In the genomic region with DNA sequence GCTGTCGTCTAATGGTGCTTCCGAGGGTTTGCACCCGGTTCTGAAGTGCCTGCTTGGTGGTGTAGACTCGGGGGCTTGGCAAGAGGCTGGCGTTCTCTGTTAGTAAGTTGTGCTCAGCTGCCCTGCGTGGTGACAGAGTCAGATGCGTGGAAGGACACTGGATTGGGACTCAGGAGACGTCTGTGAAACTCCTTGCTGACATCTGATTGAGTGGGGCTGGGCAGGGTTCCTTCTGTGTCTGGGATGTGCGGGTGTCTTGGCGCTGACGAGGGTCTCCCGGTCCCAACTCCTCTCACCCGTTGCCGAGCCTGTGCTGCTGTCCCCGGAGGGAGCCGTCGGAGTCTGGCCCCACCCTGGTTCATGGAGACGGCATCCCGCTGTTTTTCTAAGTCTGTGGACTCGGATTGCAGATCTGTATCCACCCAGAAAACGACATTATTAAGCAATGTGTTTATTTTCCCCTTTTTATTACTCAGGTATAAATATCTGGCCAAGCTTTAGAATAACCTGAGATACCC, we compare ENCODE assay signal across 20 cellular contexts.
"Had no signal": no experiment of that assay in that cellular context is flagged by ENCODE, and none has a peak within 500 bp of the region (broad histone marks: within the 10 kb centered on the region; RNA-seq: fewer than 3 reads in every experiment).

No MANE protein-coding gene starts in this region.

- H3K27me3 ChIP-seq: cardiac muscle cell, tibial nerve, uterus had no signal

- H3K4me3 ChIP-seq: cardiac muscle cell, lower lobe of right lung, prostate gland, tibial nerve, uterus had no signal

- FAIRE-seq: kidney had no signal

- H3K4me3 Mint-ChIP-seq: activated naive CD4-positive, alpha-beta T cell treated with anti-CD3 and anti-CD28 coated beads for 36 hours; activated naive CD8-positive, alpha-beta T cell treated with anti-CD3 and anti-CD28 coated beads, Interleukin-2, amount 10 ng/mL, durations not matched to agents 7 days and 5 days; activated T-cell treated with anti-CD3 and anti-CD28 coated beads, Interleukin-2, amount 50 U/mL, for 72 hours; stimulated activated naive CD8-positive, alpha-beta T cell treated with anti-CD3 and anti-CD28 coated beads, Interleukin-15, Interleukin-2, amounts not matched to agents 100 ng/mL and 50 ng/mL, for 24 hours; WTC11 had no signal

- H3K9me3 Mint-ChIP-seq: activated naive CD4-positive, alpha-beta T cell treated with anti-CD3 and anti-CD28 coated beads for 36 hours; activated naive CD8-positive, alpha-beta T cell treated with anti-CD3 and anti-CD28 coated beads, Interleukin-2, amount 10 ng/mL, durations not matched to agents 7 days and 5 days; activated T-cell treated with anti-CD3 and anti-CD28 coated beads, Interleukin-2, amount 50 U/mL, for 72 hours; naive B cell; stimulated activated naive CD8-positive, alpha-beta T cell treated with anti-CD3 and anti-CD28 coated beads, Interleukin-15, Interleukin-2, amounts not matched to agents 100 ng/mL and 50 ng/mL, for 24 hours; WTC11 had no signal

- ATAC-seq: activated T-cell treated with anti-CD3 and anti-CD28 coated beads, Interleukin-2, amount 50 U/mL, for 72 hours; WTC11 had no signal

- H3K9me3 ChIP-seq: lower lobe of right lung, prostate gland, tibial nerve, uterus had no signal

- DNase-seq: activated CD4-positive, alpha-beta T cell treated with anti-CD3 and anti-CD28 coated beads, Interleukin-2, amount 50 U/mL, for 4 hours; activated CD8-positive, alpha-beta memory T cell treated with anti-CD3 and anti-CD28 coated beads for 24 hours; activated CD8-positive, alpha-beta memory T cell treated with anti-CD3 and anti-CD28 coated beads, Interleukin-2, amount 50 U/mL, for 4 hours; activated effector memory CD4-positive, alpha-beta T cell treated with Interleukin-2 at 50 U/mL for 16 hours; activated naive CD4-positive, alpha-beta T cell treated with anti-CD3 and anti-CD28 coated beads for 36 hours; activated naive CD8-positive, alpha-beta T cell treated with anti-CD3 and anti-CD28 coated beads, Interleukin-2, amount 10 ng/mL, durations not matched to agents 7 days and 5 days; activated T-cell treated with anti-CD3 and anti-CD28 coated beads, Interleukin-2, amount 50 U/mL, for 72 hours; effector CD4-positive, alpha-beta T cell; foreskin fibroblast; kidney; lower lobe of right lung; mesendoderm; naive B cell; T-helper 1 cell; uterus had no signal

- H3K27ac Mint-ChIP-seq: activated naive CD4-positive, alpha-beta T cell treated with anti-CD3 and anti-CD28 coated beads for 36 hours; activated naive CD8-positive, alpha-beta T cell treated with anti-CD3 and anti-CD28 coated beads, Interleukin-2, amount 10 ng/mL, durations not matched to agents 7 days and 5 days; activated T-cell treated with anti-CD3 and anti-CD28 coated beads, Interleukin-2, amount 50 U/mL, for 72 hours; stimulated activated naive CD8-positive, alpha-beta T cell treated with anti-CD3 and anti-CD28 coated beads, Interleukin-15, Interleukin-2, amounts not matched to agents 100 ng/mL and 50 ng/mL, for 24 hours had no signal

- H3K36me3 ChIP-seq: uterus had no signal

- H3K4me1 Mint-ChIP-seq: WTC11 had no signal

- H3K27ac ChIP-seq: cardiac muscle cell, lower lobe of right lung, prostate gland, uterus had no signal

- H3K4me1 ChIP-seq: prostate gland, uterus had no signal

- H3K27me3 Mint-ChIP-seq: activated naive CD8-positive, alpha-beta T cell treated with anti-CD3 and anti-CD28 coated beads, Interleukin-2, amount 10 ng/mL, durations not matched to agents 7 days and 5 days; naive B cell; stimulated activated naive CD8-positive, alpha-beta T cell treated with anti-CD3 and anti-CD28 coated beads, Interleukin-15, Interleukin-2, amounts not matched to agents 100 ng/mL and 50 ng/mL, for 24 hours had no signal
